In genomic region chr3:111735912-111736311, GRCh38 we compare ENCODE assay signal across 19 cellular contexts.
A peak's percentile ranks its signal among the peaks of the same experiment; 100 is the strongest.
DNase-seq lines count a peak whose midpoint lies in the region; FAIRE-seq and TF ChIP-seq lines count a peak whose summit lies in the region.
"Had no signal": no experiment of that assay in that cellular context is flagged by ENCODE, and none has a peak within 500 bp of the region (broad histone marks: within the 10 kb centered on the region; RNA-seq: fewer than 3 reads in every experiment).

No MANE protein-coding gene starts in this region.

- H3K4me1 ChIP-seq in GM23248 (ENCODE audit: insufficient read depth) = peaks cover 56% of the 10 kb centered on the region
- H3K4me1 ChIP-seq in hepatocyte (ENCODE audit: insufficient read depth) = peaks cover 35% of the 10 kb centered on the region
- no peaks in the 10 kb centered on the region for H3K4me1 ChIP-seq in CD8-positive, alpha-beta memory T cell (ENCODE audit: insufficient read depth, low read length)

- in situ Hi-C loops in GM23248 (cut with MboI) = no loop called here

- FAIRE-seq in RCC 7860 (lab: Jason Lieb, UNC) = peak; percentile 43
- FAIRE-seq: endometrium, GM12892, urothelium cell line had no signal

- H3K9me3 ChIP-seq in GM23248 (ENCODE audit: low read depth) (no peaks in the 10 kb centered on the region), hepatocyte (ENCODE audit: low read depth) (no peaks in the 10 kb centered on the region)
- H3K9me3 ChIP-seq in CD8-positive, alpha-beta memory T cell (ENCODE audit: low read length) = no peaks in the 10 kb centered on the region

- POLR2A ChIA-PET in CD8-positive, alpha-beta memory T cell (lab: Charles Lee) = no interaction called here

- no peaks in the 10 kb centered on the region for H3K27me3 Mint-ChIP-seq in progenitor cell of endocrine pancreas
- H3K27me3 Mint-ChIP-seq in CD8-positive, alpha-beta memory T cell = peaks cover 0 to 4% of the 10 kb centered on the region in 2 donors

- H2AFZ ChIP-seq in GM23248 (no peak overlapping the region), hepatocyte (no peak overlapping the region)

- CTCF ChIA-PET in CD8-positive, alpha-beta memory T cell (lab: Charles Lee) = no interaction called here

- H3F3A ChIP-seq in GM23248 (ENCODE audit: insufficient read depth) = peaks cover 46% of the 10 kb centered on the region

- DNase-seq in GM23248 (no peak), RCC 7860 (ENCODE audit: low spot score) (no peak), hepatocyte (ENCODE audit: low spot score) (no peak), progenitor cell of endocrine pancreas (ENCODE audit: low spot score, unreplicated experiment) (no peak), NCI-H1092 (lab: John Stamatoyannopoulos, UW) (no peak), UCSD-AML1 (lab: John Stamatoyannopoulos, UW; ENCODE audit: unreplicated experiment) (no peak)
- no peak for DNase-seq in CD8-positive, alpha-beta memory T cell
- DNase-seq: activated CD8-positive, alpha-beta memory T cell treated with anti-CD3 and anti-CD28 coated beads, Interleukin-2, amount 50 U/mL, for 4 hours; activated gamma-delta T cell; anterior cingulate cortex; GF-D8; KG1; NCI-H1092 treated with DMSO at 0.1 percent for 48 hours; NCI-H2081 treated with DMSO at 0.1 percent for 48 hours; NCI-H526; occipital lobe had no signal

- H3K9me2 ChIP-seq in GM23248 (ENCODE audit: insufficient read depth) = no peaks in the 10 kb centered on the region
- no peaks in the 10 kb centered on the region for H3K9me2 ChIP-seq in hepatocyte (replicated peaks; ENCODE audit: insufficient read depth)

- H3K27ac ChIP-seq in GM23248 = peak overlapping the region; percentile 60
- peak overlapping the region; percentile 48 for H3K27ac ChIP-seq in hepatocyte
- H3K27ac ChIP-seq in CD8-positive, alpha-beta memory T cell (ENCODE audit: low read depth, low read length) = no peak overlapping the region

- H3K27me3 ChIP-seq in GM23248 (replicated peaks; ENCODE audit: insufficient read depth) = no peaks in the 10 kb centered on the region
- no peaks in the 10 kb centered on the region for H3K27me3 ChIP-seq in hepatocyte
- H3K27me3 ChIP-seq in CD8-positive, alpha-beta memory T cell (ENCODE audit: insufficient read depth, low read length, poor library complexity, severe bottlenecking) = no peaks in the 10 kb centered on the region

- H4K20me1 ChIP-seq in GM23248 (ENCODE audit: insufficient read depth) (no peaks in the 10 kb centered on the region), hepatocyte (ENCODE audit: insufficient read depth, poor library complexity, severe bottlenecking) (no peaks in the 10 kb centered on the region)

- H3K4me3 Mint-ChIP-seq in progenitor cell of endocrine pancreas (ENCODE audit: low read depth) = peak overlapping the region; percentile 51
- H3K4me3 Mint-ChIP-seq in CD8-positive, alpha-beta memory T cell = no peak overlapping the region

- peaks cover 61% of the 10 kb centered on the region for H3K4me1 Mint-ChIP-seq in progenitor cell of endocrine pancreas (ENCODE audit: low read depth)
- peaks cover 7 to 11% (median 9%) of the 10 kb centered on the region in 3 donors for H3K4me1 Mint-ChIP-seq in CD8-positive, alpha-beta memory T cell

- TF ChIP-seq CTCF in hepatocyte (IDR thresholded peaks at IDR 0.05; ENCODE audit: poor library complexity) = no peak
- no peak for TF ChIP-seq CTCF in progenitor cell of endocrine pancreas (IDR thresholded peaks at IDR 0.05; ENCODE audit: unreplicated experiment)

- H3K9ac ChIP-seq in GM23248 = no peak overlapping the region

- H3K27ac Mint-ChIP-seq in progenitor cell of endocrine pancreas = peak overlapping the region; percentile 95
- H3K27ac Mint-ChIP-seq in CD8-positive, alpha-beta memory T cell = no peak overlapping the region

- H3K79me2 ChIP-seq in GM23248 (ENCODE audit: insufficient read depth) (no peaks in the 10 kb centered on the region), hepatocyte (peaks cover 26% of the 10 kb centered on the region)

- H3K36me3 Mint-ChIP-seq in progenitor cell of endocrine pancreas (ENCODE audit: insufficient read depth) = peaks cover 11% of the 10 kb centered on the region
- H3K36me3 Mint-ChIP-seq in CD8-positive, alpha-beta memory T cell = peaks cover 0 to 15% (median 12%) of the 10 kb centered on the region in 3 donors

- peak overlapping the region; percentile 59 for H3K4me2 ChIP-seq in GM23248 (ENCODE audit: unreplicated experiment)
- H3K4me2 ChIP-seq in hepatocyte = no peak overlapping the region

- no peaks in the 10 kb centered on the region for H3K9me3 Mint-ChIP-seq in progenitor cell of endocrine pancreas (ENCODE audit: low read depth)
- H3K9me3 Mint-ChIP-seq in CD8-positive, alpha-beta memory T cell = no peaks in the 10 kb centered on the region

- H3K4me3 ChIP-seq in GM23248 (peak overlapping the region; percentile 23; the same call in 1 of the 2 replicates), hepatocyte (no peak overlapping the region)
- no peak overlapping the region for H3K4me3 ChIP-seq in CD8-positive, alpha-beta memory T cell (ENCODE audit: low read length)

- no peaks in the 10 kb centered on the region for H3K36me3 ChIP-seq in GM23248 (ENCODE audit: low read depth)
- no peaks in the 10 kb centered on the region for H3K36me3 ChIP-seq in hepatocyte (replicated peaks; ENCODE audit: insufficient read depth, low read depth)
- H3K36me3 ChIP-seq in CD8-positive, alpha-beta memory T cell (ENCODE audit: insufficient read depth, low read length) = no peaks in the 10 kb centered on the region

- 94 to 100% methylated on average over 1 of the region's 1 CpG for WGBS in GM23248 (ENCODE audit: low coverage in 1 of 2, low lambda C conversion rate in 2 of 2, missing lambda C conversion rate in 2 of 2), 2 experiments
- 90% methylated on average over 1 of the region's 1 CpG for WGBS in hepatocyte (ENCODE audit: low lambda C conversion rate, missing lambda C conversion rate)
